10 cellular contexts compared by ENCODE assay signal in the genomic region with DNA sequence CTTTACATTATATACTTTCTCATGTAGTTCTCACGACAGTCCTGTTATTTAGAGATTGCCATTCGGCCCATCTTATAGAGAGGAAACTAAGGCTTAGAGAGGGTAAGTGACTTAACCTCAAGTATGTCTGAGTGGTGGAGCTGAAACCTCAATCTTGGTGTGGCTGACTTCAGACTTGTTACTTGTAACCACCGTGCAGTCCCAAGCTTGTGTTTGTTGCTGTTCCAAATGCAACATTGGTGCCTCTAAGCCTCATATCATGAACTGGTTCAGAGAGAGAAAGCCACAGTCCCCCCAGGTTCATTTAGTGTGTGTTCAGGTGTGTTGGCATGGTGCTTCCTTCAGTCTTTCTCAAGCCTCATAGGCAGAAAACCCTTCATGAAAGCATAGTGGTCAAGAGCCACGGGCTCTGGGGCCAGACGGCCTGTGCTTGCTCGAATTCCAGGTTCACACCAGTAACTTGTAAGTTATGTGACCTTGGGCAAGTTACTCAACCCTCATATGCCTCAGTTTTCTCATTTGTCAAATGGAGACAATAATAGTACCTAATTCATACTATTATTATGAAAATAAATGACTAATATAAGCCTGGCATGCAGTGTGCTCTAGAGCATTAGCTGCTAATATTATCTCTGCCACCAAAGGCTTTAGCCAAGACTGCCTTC. TPM values are rescaled to one million over a fixed set of nuclear protein-coding genes. Genes with fewer than 3 reads are reported as not detected.
DNase-seq lines count a peak whose midpoint lies in the region; ATAC-seq, FAIRE-seq and TF ChIP-seq lines count a peak whose summit lies in the region.
"Had no signal": no experiment of that assay in that cellular context is flagged by ENCODE, and none has a peak within 500 bp of the region (broad histone marks: within the 10 kb centered on the region; RNA-seq: fewer than 3 reads in every experiment).

No MANE protein-coding gene starts in this region.

- no peaks in the 10 kb centered on the region for H3K27me3 ChIP-seq in body of pancreas

- 14 to 15% methylated on average over 6 of the region's 6 CpGs for WGBS in body of pancreas, 2 donors

- no peak overlapping the region for H3K4me3 ChIP-seq in body of pancreas
- H3K4me3 ChIP-seq in kidney (ENCODE audit: low read length in 2 of 2): no peak overlapping the region

- intact Hi-C loops in body of pancreas (cut with DNase I): no loop called here
- intact Hi-C loops in kidney (cut with DNase I): no loop called here

- H3K9ac ChIP-seq in kidney (ENCODE audit: low read length in 2 of 2): no peak overlapping the region

- DNase-seq in Daoy (ENCODE audit: low read depth) (peak; percentile 11), body of pancreas (peak in 3 of 4 donors; percentile 50 to 64 (median 61)), SHP77 (lab: John Stamatoyannopoulos, UW) (no peak), NCI-H1436 treated with DMSO at 0.1 percent for 48 hours (lab: John Stamatoyannopoulos, UW) (no peak), kidney (no peak)
- DNase-seq: DMS153 had no signal

- H3K9me3 ChIP-seq in body of pancreas: no peaks in the 10 kb centered on the region
- no peaks in the 10 kb centered on the region for H3K9me3 ChIP-seq in kidney (ENCODE audit: control insufficient read depth in 1 of 2, low read length in 2 of 2)

- H3K36me3 ChIP-seq in body of pancreas (replicated peaks in 1 of 2; ENCODE audit: insufficient read depth in 1 of 2, low read depth in 2 of 2): no peaks in the 10 kb centered on the region
- H3K36me3 ChIP-seq in kidney (ENCODE audit: control insufficient read depth in 1 of 2, insufficient read depth in 2 of 2, low read length in 2 of 2): no peaks in the 10 kb centered on the region

- TF ChIP-seq CTCF in body of pancreas (IDR thresholded peaks at IDR 0.05) (no peak), kidney (IDR thresholded peaks at IDR 0.05; ENCODE audit: borderline replicate concordance, extremely low read depth, insufficient read depth) (no peak)

- no peak for FAIRE-seq in kidney (lab: Jason Lieb, UNC)

- H3K27ac ChIP-seq in body of pancreas (peak overlapping the region; percentile 67 to 93 (median 90)), kidney (ENCODE audit: low read depth in 2 of 2, low read length in 2 of 2) (no peak overlapping the region)

- H3K4me1 ChIP-seq in body of pancreas (peaks cover 89% of the 10 kb centered on the region), kidney (ENCODE audit: control insufficient read depth in 1 of 2, insufficient read depth in 1 of 2, low read depth in 1 of 2, low read length in 2 of 2) (peaks cover 6 to 14% of the 10 kb centered on the region in 2 donors)

- TF ChIP-seq POLR2A in body of pancreas (IDR thresholded peaks at IDR 0.05): no peak

- ATAC-seq in GM19467 (IDR thresholded peaks at IDR 0.05; ENCODE audit: unreplicated experiment) (peak; percentile 74), HG03354 (IDR thresholded peaks at IDR 0.05; ENCODE audit: poor library complexity, severe bottlenecking, unreplicated experiment) (peak; percentile 71), body of pancreas (no peak), GM19397 (IDR thresholded peaks at IDR 0.05; ENCODE audit: unreplicated experiment) (no peak)

RNA-seq across cellular contexts. Expression of a gene that starts 39.9 kb away (rescaled TPM):
- under 0.01 TPM in 1 of 2 replicates, not detected in the other for total RNA-seq in Daoy (2014; rRNA removed; shearing (Covaris generic))
- total RNA-seq in body of pancreas (100 to 1,000 TPM in 1 of 2 donors, 10 to 100 TPM in 1; 95.3 to 107 TPM), kidney (149 TPM)
- polyA plus RNA-seq in kidney (ENCODE audit: insufficient read depth, low read depth, low replicate concordance): 47.0 TPM
- total RNA-seq: glomerular endothelial cell had no signal

Comparison
In these comparisons a context has a peak if more than half of its experiments do, and no peak if none do; other contexts are left out.
1. DNase-seq: peak in Daoy (single experiment) and body of pancreas (3 of 4); none in SHP77 (0 of 2), NCI-H1436 treated with DMSO at 0.1 percent for 48 hours (single experiment) and kidney (single experiment).
2. ATAC-seq: peak in GM19467 (single experiment) and HG03354 (single experiment); none in body of pancreas (single experiment) and GM19397 (single experiment).
3. H3K27ac ChIP-seq: peak in body of pancreas (4 of 4); none in kidney (0 of 2).
4. RNA of a gene that starts 39.9 kb away (total RNA-seq): 149 TPM in kidney (single experiment) and 95.3 to 107 TPM in body of pancreas; under 0.01 TPM in Daoy; every median in the first group is over 10 times any median in the second.